Comparison of ENCODE assay signal across 1 cellular context in the genomic region with DNA sequence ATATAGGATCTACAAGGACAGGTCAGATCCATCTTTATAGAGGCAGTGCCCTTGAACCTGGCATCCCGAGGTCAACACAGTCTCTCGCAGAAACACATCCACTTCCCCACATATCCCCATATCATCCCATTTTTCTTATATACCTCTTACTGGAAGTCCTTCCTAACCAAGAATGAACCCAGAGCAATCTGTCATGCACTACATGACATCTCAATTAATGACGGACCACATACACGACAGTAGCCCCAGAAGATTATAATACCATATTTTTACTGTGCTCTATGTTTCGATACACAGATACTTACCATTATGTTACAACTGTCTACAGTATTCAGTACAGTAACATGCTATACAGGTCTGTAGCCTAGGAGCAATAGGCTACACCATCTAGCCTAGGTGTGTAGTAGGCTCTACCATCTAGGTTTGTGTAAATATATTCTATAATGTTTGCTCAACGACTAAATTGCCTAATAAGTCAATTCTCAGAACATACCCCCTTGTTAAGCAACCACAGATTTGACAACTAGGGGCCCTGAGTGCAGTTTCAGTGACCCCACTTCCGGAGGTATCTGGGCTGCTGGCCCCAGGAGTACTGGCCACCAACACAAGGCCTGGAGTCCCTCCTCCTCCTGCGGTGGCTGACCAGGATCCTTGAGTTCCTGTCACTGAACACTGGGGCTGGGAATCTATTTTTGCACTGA.
TF ChIP-seq lines count a peak whose summit lies in the region.

No MANE protein-coding gene starts in this region.

TF ChIP-seq in IMR-90, 13 proteins besides CTCF, POLR2A, EP300 and RAD21:
- TF ChIP-seq NFE2L2 (IDR thresholded peaks at IDR 0.05; ENCODE audit: low read depth, low read length) (no peak), MXI1 (IDR thresholded peaks at IDR 0.05; ENCODE audit: borderline replicate concordance, low read depth, low read length) (no peak), RFX5 (IDR thresholded peaks at IDR 0.05; ENCODE audit: low read depth, low read length) (no peak), SMC3 (IDR thresholded peaks at IDR 0.05; ENCODE audit: low read depth, low read length) (no peak), MAZ (IDR thresholded peaks at IDR 0.05; ENCODE audit: borderline replicate concordance, low read depth, low read length) (no peak), CEBPB (IDR thresholded peaks at IDR 0.05; ENCODE audit: low read depth, low read length) (no peak), RCOR1 (IDR thresholded peaks at IDR 0.05; ENCODE audit: insufficient replicate concordance, low read length) (no peak), MAFK (IDR thresholded peaks at IDR 0.05; ENCODE audit: low read depth, low read length) (no peak), BHLHE40 (IDR thresholded peaks at IDR 0.05; ENCODE audit: low read depth, low read length) (no peak), CHD1 (IDR thresholded peaks at IDR 0.05; ENCODE audit: low read depth, low read length) (no peak), FOS (IDR thresholded peaks at IDR 0.05; ENCODE audit: low read depth, low read length) (no peak)
- TF ChIP-seq, protein P1, sequence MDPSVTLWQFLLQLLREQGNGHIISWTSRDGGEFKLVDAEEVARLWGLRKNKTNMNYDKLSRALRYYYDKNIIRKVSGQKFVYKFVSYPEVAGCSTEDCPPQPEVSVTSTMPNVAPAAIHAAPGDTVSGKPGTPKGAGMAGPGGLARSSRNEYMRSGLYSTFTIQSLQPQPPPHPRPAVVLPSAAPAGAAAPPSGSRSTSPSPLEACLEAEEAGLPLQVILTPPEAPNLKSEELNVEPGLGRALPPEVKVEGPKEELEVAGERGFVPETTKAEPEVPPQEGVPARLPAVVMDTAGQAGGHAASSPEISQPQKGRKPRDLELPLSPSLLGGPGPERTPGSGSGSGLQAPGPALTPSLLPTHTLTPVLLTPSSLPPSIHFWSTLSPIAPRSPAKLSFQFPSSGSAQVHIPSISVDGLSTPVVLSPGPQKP (IDR thresholded peaks at IDR 0.05; ENCODE audit: borderline replicate concordance, low read depth, low read length), result no peak
- TF ChIP-seq, protein P2, sequence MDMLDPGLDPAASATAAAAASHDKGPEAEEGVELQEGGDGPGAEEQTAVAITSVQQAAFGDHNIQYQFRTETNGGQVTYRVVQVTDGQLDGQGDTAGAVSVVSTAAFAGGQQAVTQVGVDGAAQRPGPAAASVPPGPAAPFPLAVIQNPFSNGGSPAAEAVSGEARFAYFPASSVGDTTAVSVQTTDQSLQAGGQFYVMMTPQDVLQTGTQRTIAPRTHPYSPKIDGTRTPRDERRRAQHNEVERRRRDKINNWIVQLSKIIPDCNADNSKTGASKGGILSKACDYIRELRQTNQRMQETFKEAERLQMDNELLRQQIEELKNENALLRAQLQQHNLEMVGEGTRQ (IDR thresholded peaks at IDR 0.05; ENCODE audit: low read depth, low read length), result no peak
